1 cellular context compared by ENCODE assay signal in genomic region chr1:28518000-28518744, GRCh38.
TF ChIP-seq lines count a peak whose summit lies in the region.

No MANE protein-coding gene starts in this region.

TF ChIP-seq in HEK293, 187 proteins besides CTCF, POLR2A, EP300 and RAD21 (continued from another document and continues in another):
- TF ChIP-seq PRDM6 (tag by site-specific recombination; IDR thresholded peaks at IDR 0.05), result no peak
- peak; percentile 15; the same call in 1 of the 2 replicates for TF ChIP-seq ZIC2 (tag by site-specific recombination; IDR thresholded peaks at IDR 0.05)
- peak; percentile 68; the same call in 1 of the 2 replicates for TF ChIP-seq GLIS2 (tag by site-specific recombination; IDR thresholded peaks at IDR 0.05)
- TF ChIP-seq ZNF629 (tag by site-specific recombination; IDR thresholded peaks at IDR 0.05), result peak; percentile 44
- TF ChIP-seq PRDM10 (tag by site-specific recombination; IDR thresholded peaks at IDR 0.05), result peak; percentile 80; the same call in 1 of the 2 replicates
- TF ChIP-seq ZNF248 (tag by site-specific recombination; IDR thresholded peaks at IDR 0.05), result no peak
- peak; percentile 14; the same call in 1 of the 2 replicates for TF ChIP-seq ZNF596 (tag by site-specific recombination; IDR thresholded peaks at IDR 0.05)
- no peak for TF ChIP-seq ZNF426 (tag by site-specific recombination; IDR thresholded peaks at IDR 0.05)
- peak; percentile 72; the same call in 1 of the 2 replicates for TF ChIP-seq ZSCAN30 (tag by site-specific recombination; IDR thresholded peaks at IDR 0.05)
- no peak for TF ChIP-seq ZSCAN16 (tag by site-specific recombination; IDR thresholded peaks at IDR 0.05)
- TF ChIP-seq GLIS1 (tag by site-specific recombination; IDR thresholded peaks at IDR 0.05), result peak; percentile 35; the same call in 1 of the 2 replicates
- TF ChIP-seq ZNF692 (tag by site-specific recombination; IDR thresholded peaks at IDR 0.05), result peak; percentile 23; the same call in 1 of the 2 replicates
- TF ChIP-seq ZNF623 (tag by site-specific recombination; IDR thresholded peaks at IDR 0.05), result peak; percentile 14; the same call in 1 of the 2 replicates
- TF ChIP-seq ZNF660 (tag by site-specific recombination; IDR thresholded peaks at IDR 0.05), result peak; percentile 81
- TF ChIP-seq ZNF843 (tag by site-specific recombination; IDR thresholded peaks at IDR 0.05), result 0 out of 2 replicates have a peak, but pooled peaks have one; percentile 26
- peak; percentile 39; the same call in 1 of the 2 replicates for TF ChIP-seq ZNF654 (tag by site-specific recombination; IDR thresholded peaks at IDR 0.05; ENCODE audit: low read depth)
- TF ChIP-seq HIC1 (tag by site-specific recombination; IDR thresholded peaks at IDR 0.05), result 0 out of 2 replicates have a peak, but pooled peaks have one; percentile 6
- no peak for TF ChIP-seq ZFP41 (tag by site-specific recombination; IDR thresholded peaks at IDR 0.05; ENCODE audit: borderline replicate concordance)
- TF ChIP-seq ZNF600 (tag by site-specific recombination; IDR thresholded peaks at IDR 0.05), result 0 out of 2 replicates have a peak, but pooled peaks have one; percentile 5
- peak; percentile 53; the same call in 1 of the 2 replicates for TF ChIP-seq BCL11B (tag by site-specific recombination; IDR thresholded peaks at IDR 0.05; ENCODE audit: low read depth)
- TF ChIP-seq KLF17 (tag by site-specific recombination; IDR thresholded peaks at IDR 0.05), result 0 out of 2 replicates have a peak, but pooled peaks have one; percentile 35
- no peak for TF ChIP-seq ZNF768 (tag by site-specific recombination; IDR thresholded peaks at IDR 0.05)
- 0 out of 2 replicates have a peak, but pooled peaks have one; percentile 5 for TF ChIP-seq ZNF341 (tag by site-specific recombination; IDR thresholded peaks at IDR 0.05; ENCODE audit: low read depth)
- no peak for TF ChIP-seq ZNF350 (tag by site-specific recombination; IDR thresholded peaks at IDR 0.05)
- peak; percentile 0; the same call in 1 of the 2 replicates for TF ChIP-seq ZBTB44 (tag by site-specific recombination; IDR thresholded peaks at IDR 0.05)
- TF ChIP-seq SP7 (tag by site-specific recombination; IDR thresholded peaks at IDR 0.05), result 0 out of 2 replicates have a peak, but pooled peaks have one; percentile 16
- TF ChIP-seq ZNF561 (tag by site-specific recombination; IDR thresholded peaks at IDR 0.05; ENCODE audit: borderline replicate concordance), result peak; percentile 58
- TF ChIP-seq ZNF449 (tag by site-specific recombination; IDR thresholded peaks at IDR 0.05), result peak; percentile 76
- peak; percentile 83 for TF ChIP-seq ZBTB48 (tag by site-specific recombination; IDR thresholded peaks at IDR 0.05)
- 0 out of 2 replicates have a peak, but pooled peaks have one; percentile 44 for TF ChIP-seq KLF10 (tag by site-specific recombination; IDR thresholded peaks at IDR 0.05)
- TF ChIP-seq ZNF18 (tag by site-specific recombination; IDR thresholded peaks at IDR 0.05), result no peak
- peak; percentile 19; the same call in 1 of the 2 replicates for TF ChIP-seq ZEB2 (tag by site-specific recombination; IDR thresholded peaks at IDR 0.05)
- TF ChIP-seq ZNF155 (tag by site-specific recombination; IDR thresholded peaks at IDR 0.05), result no peak
- TF ChIP-seq ZXDB (tag by site-specific recombination; IDR thresholded peaks at IDR 0.05), result peak; percentile 75
- TF ChIP-seq IKZF3 (tag by site-specific recombination; IDR thresholded peaks at IDR 0.05), result 0 out of 2 replicates have a peak, but pooled peaks have one; percentile 1
- TF ChIP-seq ZNF76 (tag by site-specific recombination; IDR thresholded peaks at IDR 0.05; ENCODE audit: borderline replicate concordance, low read depth), result 0 out of 2 replicates have a peak, but pooled peaks have one; percentile 39
- TF ChIP-seq KLF9 (tag by site-specific recombination; IDR thresholded peaks at IDR 0.05; ENCODE audit: low read depth), result peak; percentile 61; the same call in 1 of the 2 replicates
- TF ChIP-seq PBX3 (CRISPR knock-in tag; IDR thresholded peaks at IDR 0.05), result peak; percentile 20; the same call in 1 of the 2 replicates
- TF ChIP-seq ZNF548 (tag by site-specific recombination; IDR thresholded peaks at IDR 0.05), result no peak
- peak; percentile 100 for TF ChIP-seq ZBTB8A (tag by site-specific recombination; IDR thresholded peaks at IDR 0.05)
- TF ChIP-seq ZNF184 (tag by site-specific recombination; IDR thresholded peaks at IDR 0.05), result 0 out of 2 replicates have a peak, but pooled peaks have one; percentile 27
- peak; percentile 91 for TF ChIP-seq ZBTB26 (tag by site-specific recombination; optimal IDR thresholded peaks at IDR 0.05)
